8 cellular contexts compared by ENCODE assay signal in the genomic region with DNA sequence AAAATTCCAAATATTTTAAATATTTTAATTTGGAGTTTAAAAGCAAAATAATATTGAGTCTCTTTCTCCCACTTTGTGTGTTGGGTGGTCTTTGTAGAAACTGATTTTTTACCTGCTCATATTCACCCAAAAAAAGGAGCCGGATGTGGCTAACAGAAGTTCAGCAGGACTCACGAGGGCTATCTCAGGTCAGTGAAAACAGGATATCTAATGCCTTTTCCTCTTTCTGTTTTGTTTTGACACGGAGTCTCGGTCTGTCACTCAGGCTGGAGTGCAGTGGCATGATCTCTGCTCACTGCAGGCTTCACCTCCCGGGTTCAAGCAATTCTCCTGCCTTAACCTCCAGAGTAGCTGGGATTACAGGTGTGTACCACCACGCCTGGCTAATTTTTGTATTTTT. TPM values are rescaled to one million over a fixed set of nuclear protein-coding genes. Genes with fewer than 3 reads are reported as not detected.
A peak's percentile ranks its signal among the peaks of the same experiment; 100 is the strongest.
DNase-seq lines count a peak whose midpoint lies in the region; ATAC-seq and TF ChIP-seq lines count a peak whose summit lies in the region.

No MANE protein-coding gene starts in this region.

- intact Hi-C loops in OCI-LY7 (cut with micrococcal nuclease; ENCODE audit: unreplicated experiment), result no loop called here

- DNase-seq in OCI-LY7 (ENCODE audit: low spot score), result peak; percentile 73
- DNase-seq in neural progenitor cell (ENCODE audit: low spot score), result no peak
- DNase-seq in A172 (ENCODE audit: low spot score), result no peak
- DNase-seq in NCI-H1436 treated with DMSO at 0.1 percent for 48 hours (lab: John Stamatoyannopoulos, UW), result no peak
- no peak for DNase-seq in DMS114 treated with DMSO at 0.1 percent for 48 hours (lab: John Stamatoyannopoulos, UW; ENCODE audit: unreplicated experiment)
- DNase-seq in NCI-H2081 (lab: John Stamatoyannopoulos, UW), result no peak

- no peak for TF ChIP-seq CTCF in OCI-LY7 (conservative IDR thresholded peaks at IDR 0.05; ENCODE audit: low read length)
- TF ChIP-seq CTCF in neural progenitor cell (IDR thresholded peaks at IDR 0.05), result no peak

- no peak overlapping the region for H3K9ac ChIP-seq in neural progenitor cell

- H4K20me1 ChIP-seq in OCI-LY7 (ENCODE audit: insufficient read depth, low read length) (no peaks in the 10 kb centered on the region), neural progenitor cell (ENCODE audit: low read depth) (no peaks in the 10 kb centered on the region)

- H3K36me3 Mint-ChIP-seq in neural progenitor cell, result peaks cover 11% of the 10 kb centered on the region

- no peaks in the 10 kb centered on the region for H3K9me3 ChIP-seq in OCI-LY7 (ENCODE audit: low read length)
- no peaks in the 10 kb centered on the region for H3K9me3 ChIP-seq in neural progenitor cell (ENCODE audit: low read depth)

- CTCF ChIA-PET in OCI-LY7 (lab: Charles Lee; ENCODE audit: unreplicated experiment), result no interaction called here

- no peaks in the 10 kb centered on the region for H3K9me3 Mint-ChIP-seq in neural progenitor cell

- H3K4me1 ChIP-seq in OCI-LY7 (ENCODE audit: insufficient read depth, low read length, poor library complexity, severe bottlenecking) (peaks cover 40% of the 10 kb centered on the region), neural progenitor cell (peaks cover 25% of the 10 kb centered on the region)

- H3K4me1 Mint-ChIP-seq in neural progenitor cell, result peaks cover 33% of the 10 kb centered on the region

- H3K9me2 ChIP-seq in OCI-LY7 (ENCODE audit: insufficient read depth, low read length), result no peaks in the 10 kb centered on the region

- no peaks in the 10 kb centered on the region for H3K79me2 ChIP-seq in OCI-LY7 (ENCODE audit: insufficient read depth, low read depth, low read length)
- H3K79me2 ChIP-seq in neural progenitor cell (ENCODE audit: low read depth), result no peaks in the 10 kb centered on the region

- no peak overlapping the region for H3K4me3 Mint-ChIP-seq in neural progenitor cell

- H3K4me2 ChIP-seq in OCI-LY7 (ENCODE audit: low read length) (peak overlapping the region; percentile 58), neural progenitor cell (peak overlapping the region; percentile 63)

- H3K27ac ChIP-seq in OCI-LY7 (ENCODE audit: low read depth, low read length, poor library complexity, severe bottlenecking) (peak overlapping the region; percentile 73), neural progenitor cell (peak overlapping the region; percentile 90)

- peak overlapping the region; percentile 88 for H3K27ac Mint-ChIP-seq in neural progenitor cell

- peaks cover 32% of the 10 kb centered on the region for H3F3A ChIP-seq in neural progenitor cell (ENCODE audit: low read depth)

- peaks cover 17% of the 10 kb centered on the region for H3K36me3 ChIP-seq in OCI-LY7 (ENCODE audit: insufficient read depth, low read length)
- no peaks in the 10 kb centered on the region for H3K36me3 ChIP-seq in neural progenitor cell

- H3K27me3 ChIP-seq in neural progenitor cell, result no peaks in the 10 kb centered on the region

- H3K27me3 Mint-ChIP-seq in neural progenitor cell (ENCODE audit: insufficient read depth, low read depth), result peaks cover 5% of the 10 kb centered on the region

- POLR2A ChIA-PET in OCI-LY7 (lab: Charles Lee), result interaction anchor here (0.7 kb wide), 2 partner anchors 29 to 63 kb away, joined by 3 to 4 read pairs; no protein-coding TSS in a partner anchor

- BruUV-seq in OCI-LY7 (replicated peaks; lab: Mats Ljungman, UMichigan), result no TSS peak

- ATAC-seq in GM19023 (IDR thresholded peaks at IDR 0.05; ENCODE audit: unreplicated experiment) (peak; percentile 90), HG02571 (IDR thresholded peaks at IDR 0.05; ENCODE audit: unreplicated experiment) (peak; percentile 51)

- H2AFZ ChIP-seq in OCI-LY7 (ENCODE audit: low read length) (peak overlapping the region; percentile 0; the same call in 1 of the 2 replicates), neural progenitor cell (replicated peaks) (no peak overlapping the region)

- H3K4me3 ChIP-seq in OCI-LY7 (ENCODE audit: low read depth, low read length, poor library complexity, severe bottlenecking) (peak overlapping the region; percentile 14), neural progenitor cell (no peak overlapping the region)

RNA-seq across cellular contexts. Expression of gene COA8, which starts 30.8 kb away (rescaled TPM):
- 18.2 and 18.7 TPM in 2 replicates for total RNA-seq in OCI-LY7 (2014; rRNA removed; shearing (Covaris generic))
- 33.0 and 38.9 TPM in 2 replicates for total RNA-seq in OCI-LY7 (2022)
- total RNA-seq in neural progenitor cell (ENCODE audit: low replicate concordance), result 38.6 and 72.3 TPM in 2 replicates
- total RNA-seq in A172 (2014; rRNA removed; shearing (Covaris generic)), result 24.8 and 25.3 TPM in 2 replicates

RNA-seq across cellular contexts. Expression of gene BAG5, which starts 31.1 kb away (rescaled TPM):
- 26.1 and 29.2 TPM in 2 replicates for total RNA-seq in OCI-LY7 (2014; rRNA removed; shearing (Covaris generic))
- total RNA-seq in OCI-LY7 (2022) (36.3 and 38.7 TPM in 2 replicates), neural progenitor cell (ENCODE audit: low replicate concordance) (19.4 and 59.9 TPM in 2 replicates)
- 21.0 and 24.8 TPM in 2 replicates for total RNA-seq in A172 (2014; rRNA removed; shearing (Covaris generic))

RNA-seq across cellular contexts. Expression of gene KLC1, which starts 35.4 kb away (rescaled TPM):
- total RNA-seq in OCI-LY7 (2014; rRNA removed; shearing (Covaris generic)), result 157 and 204 TPM in 2 replicates
- total RNA-seq in OCI-LY7 (2022), result 142 and 147 TPM in 2 replicates
- 163 and 232 TPM in 2 replicates for total RNA-seq in neural progenitor cell (ENCODE audit: low replicate concordance)
- 166 and 174 TPM in 2 replicates for total RNA-seq in A172 (2014; rRNA removed; shearing (Covaris generic))
